In genomic region chrX:9606971-9607370, GRCh38 we compare ENCODE assay signal across 18 cellular contexts.
"Had no signal": no experiment of that assay in that cellular context is flagged by ENCODE, and none has a peak within 500 bp of the region (broad histone marks: within the 10 kb centered on the region; RNA-seq: fewer than 3 reads in every experiment).

No MANE protein-coding gene starts in this region.

- H3K4me3 ChIP-seq: K562 had no signal

- H3K4me3 Mint-ChIP-seq: IgD-negative memory B cell had no signal

- H3K9me3 Mint-ChIP-seq: IgD-negative memory B cell had no signal

- H3K27ac ChIP-seq: KMS-11, RWPE1 had no signal

- DNase-seq: Kasumi-1, MM.1S, NCI-H1092 treated with DMSO at 0.1 percent for 48 hours, NCI-H1436, NCI-H187, NCI-H2029, NCI-H2081 treated with DMSO at 0.1 percent for 48 hours, NCI-H2171, NCI-H226, NCI-H510A, NCI-H524 treated with DMSO at 0.1 percent for 48 hours, NCI-H774, SHP77, SK-N-SH had no signal

- H3K9me3 ChIP-seq: SK-N-SH had no signal

- H3K27ac Mint-ChIP-seq: IgD-negative memory B cell had no signal

- ATAC-seq: K562 had no signal

- H3K27me3 Mint-ChIP-seq: IgD-negative memory B cell had no signal
